In genomic region chr1:23736437-23737134, GRCh38 we compare ENCODE assay signal across 1 cellular context.
A peak's percentile ranks its signal among the peaks of the same experiment; 100 is the strongest.
TF ChIP-seq lines count a peak whose summit lies in the region.

No MANE protein-coding gene starts in this region.

TF ChIP-seq in HepG2, 621 proteins besides CTCF, POLR2A, EP300 and RAD21:
- peak; percentile 79 for TF ChIP-seq ZNF121 (CRISPR knock-in tag; IDR thresholded peaks at IDR 0.05)
- no peak for TF ChIP-seq CEBPG (CRISPR knock-in tag; IDR thresholded peaks at IDR 0.05)
